ENCODE assay signal across 11 cellular contexts in genomic region chr4:122687450-122688121, GRCh38. TPM values are rescaled to one million over a fixed set of nuclear protein-coding genes. Genes with fewer than 3 reads are reported as not detected.
DNase-seq lines count a peak whose midpoint lies in the region; ATAC-seq lines count a peak whose summit lies in the region.
"Had no signal": no experiment of that assay in that cellular context is flagged by ENCODE, and none has a peak within 500 bp of the region (broad histone marks: within the 10 kb centered on the region; RNA-seq: fewer than 3 reads in every experiment).

No MANE protein-coding gene starts in this region.

- H3K27me3 ChIP-seq in neuron (ENCODE audit: insufficient read depth, low read length): no peaks in the 10 kb centered on the region
- H3K27me3 ChIP-seq: thyroid gland had no signal

- H3K4me3 ChIP-seq in neuron (ENCODE audit: low read length): no peak overlapping the region
- H3K4me3 ChIP-seq: Peyer's patch, thyroid gland had no signal

- H3K4me3 Mint-ChIP-seq in activated CD4-positive, alpha-beta memory T cell treated with anti-CD3 and anti-CD28 coated beads, Interleukin-2, amount 10 ng/mL, durations not matched to agents 7 days and 5 days: no peak overlapping the region

- H3K27ac Mint-ChIP-seq in activated CD4-positive, alpha-beta memory T cell treated with anti-CD3 and anti-CD28 coated beads, Interleukin-2, amount 10 ng/mL, durations not matched to agents 7 days and 5 days: peak overlapping the region; percentile 45

- CTCF ChIA-PET in activated CD4-positive, alpha-beta memory T cell treated with anti-CD3 and anti-CD28 coated beads, Interleukin-2, amount 10 ng/mL, durations not matched to agents 7 days and 5 days (lab: Charles Lee): no interaction called here

- peaks cover 15% of the 10 kb centered on the region for H3K9me3 Mint-ChIP-seq in activated CD4-positive, alpha-beta memory T cell treated with anti-CD3 and anti-CD28 coated beads, Interleukin-2, amount 10 ng/mL, durations not matched to agents 7 days and 5 days

- peaks cover 7% of the 10 kb centered on the region for H3K27me3 Mint-ChIP-seq in activated CD4-positive, alpha-beta memory T cell treated with anti-CD3 and anti-CD28 coated beads, Interleukin-2, amount 10 ng/mL, durations not matched to agents 7 days and 5 days

- peaks cover 40% of the 10 kb centered on the region for H3K4me1 Mint-ChIP-seq in activated CD4-positive, alpha-beta memory T cell treated with anti-CD3 and anti-CD28 coated beads, Interleukin-2, amount 10 ng/mL, durations not matched to agents 7 days and 5 days

- no peaks in the 10 kb centered on the region for H3K36me3 ChIP-seq in neuron (ENCODE audit: insufficient read depth, low read length)
- H3K36me3 ChIP-seq: Peyer's patch, thyroid gland had no signal

- DNase-seq in activated CD4-positive, alpha-beta memory T cell treated with anti-CD3 and anti-CD28 coated beads, Interleukin-2, amount 10 ng/mL, durations not matched to agents 7 days and 5 days: no peak
- DNase-seq in islet precursor cell: no peak
- DNase-seq: activated CD4-positive, CD25-positive, alpha-beta regulatory T cell treated with anti-CD3 and anti-CD28 coated beads, Interleukin-2, amount 50 U/mL, for 72 hours; NCI-H1417 treated with DMSO at 0.1 percent for 48 hours; Peyer's patch; thyroid gland had no signal

- no peaks in the 10 kb centered on the region for H3K9me3 ChIP-seq in neuron (ENCODE audit: low read length)
- H3K9me3 ChIP-seq: Peyer's patch, thyroid gland had no signal

- POLR2A ChIA-PET in activated CD4-positive, alpha-beta memory T cell treated with anti-CD3 and anti-CD28 coated beads, Interleukin-2, amount 10 ng/mL, durations not matched to agents 7 days and 5 days (lab: Charles Lee): interaction anchor here (1.1 kb wide), 1 partner anchor 45 kb away, joined by 3 read pairs; the partner anchor contains the start of gene BBS12

- peaks cover 21% of the 10 kb centered on the region for H3K4me1 ChIP-seq in neuron (ENCODE audit: insufficient read depth, low read length)
- H3K4me1 ChIP-seq: Peyer's patch, thyroid gland had no signal

- no peaks in the 10 kb centered on the region for H3K36me3 Mint-ChIP-seq in activated CD4-positive, alpha-beta memory T cell treated with anti-CD3 and anti-CD28 coated beads, Interleukin-2, amount 10 ng/mL, durations not matched to agents 7 days and 5 days (ENCODE audit: low read depth)

- peak overlapping the region; percentile 6 for H2AFZ ChIP-seq in neuron (ENCODE audit: low read depth, low read length)

- ATAC-seq in GM18870 (IDR thresholded peaks at IDR 0.05; ENCODE audit: unreplicated experiment) (peak; percentile 35), HG03095 (IDR thresholded peaks at IDR 0.05; ENCODE audit: unreplicated experiment) (peak; percentile 42), HG02623 (IDR thresholded peaks at IDR 0.05; ENCODE audit: unreplicated experiment) (no peak), HG03571 (IDR thresholded peaks at IDR 0.05; ENCODE audit: unreplicated experiment) (no peak)

RNA-seq across cellular contexts. Expression of gene BBS12, which starts 44.9 kb away (rescaled TPM):
- 1 to 10 TPM; 3.7 to 5.0 TPM for total RNA-seq in activated CD4-positive, alpha-beta memory T cell treated with anti-CD3 and anti-CD28 coated beads, Interleukin-2, amount 10 ng/mL, durations not matched to agents 7 days and 5 days

Comparison
In these comparisons a context has a peak if more than half of its experiments do, and no peak if none do; other contexts are left out.
1. ATAC-seq: peak in GM18870 (single experiment) and HG03095 (single experiment); none in HG02623 (single experiment) and HG03571 (single experiment).